ENCODE assay signal across 32 cellular contexts in the genomic region with DNA sequence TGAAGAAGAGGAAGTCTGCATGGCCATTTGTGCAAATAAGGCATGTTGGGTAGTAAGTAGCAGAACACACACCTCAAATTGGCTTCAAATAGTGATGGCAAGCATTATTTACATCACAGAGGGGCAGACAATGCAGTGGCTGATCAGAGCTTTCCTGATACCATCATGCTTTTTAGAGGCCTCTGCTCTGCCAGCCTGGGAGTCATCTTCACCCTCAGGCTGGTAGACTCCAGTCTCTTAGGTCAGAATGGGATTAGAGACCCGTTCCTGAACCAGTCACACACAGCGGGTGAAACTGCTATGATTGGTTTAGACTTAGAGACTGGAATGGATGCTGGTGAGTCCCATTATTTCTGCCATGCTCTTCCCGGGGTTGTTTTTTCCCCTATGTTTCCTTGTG.
"Had no signal": no experiment of that assay in that cellular context is flagged by ENCODE, and none has a peak within 500 bp of the region (broad histone marks: within the 10 kb centered on the region; RNA-seq: fewer than 3 reads in every experiment).

No MANE protein-coding gene starts in this region.

- H3K9me3 Mint-ChIP-seq: activated CD4-positive, alpha-beta T cell treated with anti-CD3 and anti-CD28 coated beads, Interleukin-2, amount 10 ng/mL, durations not matched to agents 24 days and 14 days; activated naive CD4-positive, alpha-beta T cell treated with anti-CD3 and anti-CD28 coated beads for 36 hours; activated naive CD4-positive, alpha-beta T cell treated with anti-CD3 and anti-CD28 coated beads, Interleukin-2, amount 50 U/mL, for 24 hours; activated naive CD8-positive, alpha-beta T cell treated with anti-CD3 and anti-CD28 coated beads for 36 hours; activated naive CD8-positive, alpha-beta T cell treated with anti-CD3 and anti-CD28 coated beads, Interleukin-2, amount 50 U/mL, for 24 hours; activated T-helper 1 cell treated with anti-CD3 and anti-CD28 coated beads, Interleukin-12 subunit alpha, Interleukin-12 subunit beta, Interleukin-2, Interleukin-4 antibody, amounts not matched to agents 30 ng/mL and 10 ng/mL and 1 ng/mL, durations not matched to agents 14 hours and 24 hours and 36 hours; activated T-helper 2 cell treated with anti-CD3 and anti-CD28 coated beads, Interferon-gamma antibody, Interleukin-2, Interleukin-4, amounts not matched to agents 10 μg/mL and 5 μg/mL and 100 μg/mL, durations not matched to agents 14 hours and 24 hours and 36 hours; central memory CD8-positive, alpha-beta T cell; dendritic cell treated with granulocyte-macrophage colony-stimulating factor and Interleukin-4, amounts not matched to agents 40 ng/mL and 50 ng/mL, for 4 days had no signal

- H3K4me3 ChIP-seq: adrenal gland, body of pancreas, coronary artery, dorsolateral prefrontal cortex, esophagus squamous epithelium, gastroesophageal sphincter, heart right ventricle had no signal

- H3K27ac Mint-ChIP-seq: activated CD4-positive, alpha-beta memory T cell treated with anti-CD3 and anti-CD28 coated beads for 36 hours; activated CD4-positive, alpha-beta T cell treated with anti-CD3 and anti-CD28 coated beads for 36 hours; activated CD4-positive, alpha-beta T cell treated with anti-CD3 and anti-CD28 coated beads, Interleukin-2, amount 10 ng/mL, durations not matched to agents 24 days and 14 days; activated CD8-positive, alpha-beta memory T cell treated with anti-CD3 and anti-CD28 coated beads, Interleukin-2, amount 10 ng/mL, durations not matched to agents 7 days and 5 days; activated CD8-positive, alpha-beta T cell treated with anti-CD3 and anti-CD28 coated beads, Interleukin-2, amount 10 ng/mL, durations not matched to agents 7 days and 5 days; activated naive CD4-positive, alpha-beta T cell treated with anti-CD3 and anti-CD28 coated beads for 36 hours; activated naive CD4-positive, alpha-beta T cell treated with anti-CD3 and anti-CD28 coated beads, Interleukin-2, amount 50 U/mL, for 24 hours; activated naive CD8-positive, alpha-beta T cell treated with anti-CD3 and anti-CD28 coated beads for 36 hours; activated naive CD8-positive, alpha-beta T cell treated with anti-CD3 and anti-CD28 coated beads, Interleukin-2, amount 50 U/mL, for 24 hours; activated T-helper 1 cell treated with anti-CD3 and anti-CD28 coated beads, Interleukin-12 subunit alpha, Interleukin-12 subunit beta, Interleukin-2, Interleukin-4 antibody, amounts not matched to agents 30 ng/mL and 10 ng/mL and 1 ng/mL, durations not matched to agents 14 hours and 24 hours and 36 hours; activated T-helper 2 cell treated with anti-CD3 and anti-CD28 coated beads, Interferon-gamma antibody, Interleukin-2, Interleukin-4, amounts not matched to agents 10 μg/mL and 5 μg/mL and 100 μg/mL, durations not matched to agents 14 hours and 24 hours and 36 hours; dendritic cell treated with granulocyte-macrophage colony-stimulating factor and Interleukin-4, amounts not matched to agents 40 ng/mL and 50 ng/mL, for 4 days; endodermal cell had no signal

- H3K9me3 ChIP-seq: adrenal gland, body of pancreas, esophagus squamous epithelium had no signal

- H3K27me3 Mint-ChIP-seq: activated CD4-positive, alpha-beta memory T cell treated with anti-CD3 and anti-CD28 coated beads for 36 hours; activated CD4-positive, alpha-beta T cell treated with anti-CD3 and anti-CD28 coated beads for 36 hours; activated CD4-positive, alpha-beta T cell treated with anti-CD3 and anti-CD28 coated beads, Interleukin-2, amount 10 ng/mL, durations not matched to agents 24 days and 14 days; activated naive CD8-positive, alpha-beta T cell treated with anti-CD3 and anti-CD28 coated beads for 36 hours; dendritic cell treated with granulocyte-macrophage colony-stimulating factor and Interleukin-4, amounts not matched to agents 40 ng/mL and 50 ng/mL, for 4 days had no signal

- H3K4me1 Mint-ChIP-seq: activated CD4-positive, alpha-beta T cell treated with anti-CD3 and anti-CD28 coated beads for 36 hours; activated CD4-positive, alpha-beta T cell treated with anti-CD3 and anti-CD28 coated beads, Interleukin-2, amount 10 ng/mL, durations not matched to agents 24 days and 14 days; activated CD8-positive, alpha-beta memory T cell treated with anti-CD3 and anti-CD28 coated beads, Interleukin-2, amount 10 ng/mL, durations not matched to agents 7 days and 5 days; activated naive CD4-positive, alpha-beta T cell treated with anti-CD3 and anti-CD28 coated beads, Interleukin-2, amount 50 U/mL, for 24 hours; activated naive CD8-positive, alpha-beta T cell treated with anti-CD3 and anti-CD28 coated beads for 36 hours; activated naive CD8-positive, alpha-beta T cell treated with anti-CD3 and anti-CD28 coated beads, Interleukin-2, amount 50 U/mL, for 24 hours; central memory CD8-positive, alpha-beta T cell had no signal

- H3K36me3 Mint-ChIP-seq: activated CD4-positive, alpha-beta memory T cell treated with anti-CD3 and anti-CD28 coated beads for 36 hours; activated CD8-positive, alpha-beta memory T cell treated with anti-CD3 and anti-CD28 coated beads, Interleukin-2, amount 10 ng/mL, durations not matched to agents 7 days and 5 days; activated naive CD4-positive, alpha-beta T cell treated with anti-CD3 and anti-CD28 coated beads, Interleukin-2, amount 50 U/mL, for 24 hours; activated naive CD8-positive, alpha-beta T cell treated with anti-CD3 and anti-CD28 coated beads for 36 hours had no signal

- H3K4me1 ChIP-seq: adrenal gland, body of pancreas had no signal

- H3K27ac ChIP-seq: adrenal gland, body of pancreas, coronary artery, dorsolateral prefrontal cortex, gastroesophageal sphincter, heart right ventricle had no signal

- H3K27me3 ChIP-seq: adrenal gland, body of pancreas, esophagus squamous epithelium, gastroesophageal sphincter, heart right ventricle had no signal

- H3K4me3 Mint-ChIP-seq: activated CD4-positive, alpha-beta memory T cell treated with anti-CD3 and anti-CD28 coated beads for 36 hours; activated CD4-positive, alpha-beta T cell treated with anti-CD3 and anti-CD28 coated beads for 36 hours; activated CD4-positive, alpha-beta T cell treated with anti-CD3 and anti-CD28 coated beads, Interleukin-2, amount 10 ng/mL, durations not matched to agents 24 days and 14 days; activated CD8-positive, alpha-beta memory T cell treated with anti-CD3 and anti-CD28 coated beads, Interleukin-2, amount 10 ng/mL, durations not matched to agents 7 days and 5 days; activated CD8-positive, alpha-beta T cell treated with anti-CD3 and anti-CD28 coated beads, Interleukin-2, amount 10 ng/mL, durations not matched to agents 7 days and 5 days; activated naive CD4-positive, alpha-beta T cell treated with anti-CD3 and anti-CD28 coated beads for 36 hours; activated naive CD4-positive, alpha-beta T cell treated with anti-CD3 and anti-CD28 coated beads, Interleukin-2, amount 50 U/mL, for 24 hours; activated naive CD8-positive, alpha-beta T cell treated with anti-CD3 and anti-CD28 coated beads for 36 hours; activated naive CD8-positive, alpha-beta T cell treated with anti-CD3 and anti-CD28 coated beads, Interleukin-2, amount 50 U/mL, for 24 hours; activated T-helper 1 cell treated with anti-CD3 and anti-CD28 coated beads, Interleukin-12 subunit alpha, Interleukin-12 subunit beta, Interleukin-2, Interleukin-4 antibody, amounts not matched to agents 30 ng/mL and 10 ng/mL and 1 ng/mL, durations not matched to agents 14 hours and 24 hours and 36 hours; central memory CD8-positive, alpha-beta T cell; dendritic cell treated with granulocyte-macrophage colony-stimulating factor and Interleukin-4, amounts not matched to agents 40 ng/mL and 50 ng/mL, for 4 days; endodermal cell had no signal

- DNase-seq: activated CD4-positive, alpha-beta memory T cell treated with anti-CD3 and anti-CD28 coated beads for 36 hours; activated CD4-positive, alpha-beta T cell treated with anti-CD3 and anti-CD28 coated beads for 36 hours; activated CD4-positive, alpha-beta T cell treated with anti-CD3 and anti-CD28 coated beads, Interleukin-2, amount 10 ng/mL, durations not matched to agents 24 days and 14 days; activated CD4-positive, CD25-positive, alpha-beta regulatory T cell; activated CD4-positive, CD25-positive, alpha-beta regulatory T cell treated with anti-CD3 and anti-CD28 coated beads, Interleukin-2, amount 50 U/mL, for 72 hours; activated CD8-positive, alpha-beta memory T cell treated with anti-CD3 and anti-CD28 coated beads, Interleukin-2, amount 10 ng/mL, durations not matched to agents 7 days and 5 days; activated CD8-positive, alpha-beta memory T cell treated with anti-CD3 and anti-CD28 coated beads, Interleukin-2, amount 50 U/mL, for 4 hours; activated CD8-positive, alpha-beta T cell treated with anti-CD3 and anti-CD28 coated beads, Interleukin-2, amount 10 ng/mL, durations not matched to agents 7 days and 5 days; activated effector memory CD4-positive, alpha-beta T cell treated with anti-CD3 and anti-CD28 coated beads, Interleukin-2, amount 50 U/mL, for 16 hours; activated naive CD4-positive, alpha-beta T cell treated with anti-CD3 and anti-CD28 coated beads for 36 hours; activated naive CD8-positive, alpha-beta T cell treated with anti-CD3 and anti-CD28 coated beads for 36 hours; activated naive CD8-positive, alpha-beta T cell treated with anti-CD3 and anti-CD28 coated beads, Interleukin-2, amount 50 U/mL, for 24 hours; activated T-cell treated with anti-CD3 and anti-CD28 coated beads, Interleukin-2, amount 50 U/mL, for 1 hour; activated T-cell treated with anti-CD3 and anti-CD28 coated beads, Interleukin-2, amount 50 U/mL, for 48 hours; adrenal gland; amygdala; aorta; body of pancreas; dorsolateral prefrontal cortex; effector memory CD4-positive, alpha-beta T cell; endodermal cell; esophagus squamous epithelium; foreskin melanocyte; heart right ventricle; T-helper 2 cell had no signal

- ATAC-seq: activated CD4-positive, alpha-beta T cell treated with anti-CD3 and anti-CD28 coated beads for 36 hours; activated CD8-positive, alpha-beta memory T cell treated with anti-CD3 and anti-CD28 coated beads, Interleukin-2, amount 10 ng/mL, durations not matched to agents 7 days and 5 days; activated CD8-positive, alpha-beta T cell treated with anti-CD3 and anti-CD28 coated beads, Interleukin-2, amount 10 ng/mL, durations not matched to agents 7 days and 5 days; activated naive CD8-positive, alpha-beta T cell treated with anti-CD3 and anti-CD28 coated beads, Interleukin-2, amount 50 U/mL, for 24 hours; body of pancreas; gastroesophageal sphincter; heart right ventricle had no signal

- H3K36me3 ChIP-seq: adrenal gland, esophagus squamous epithelium, gastroesophageal sphincter, heart right ventricle had no signal
